In the genomic region with DNA sequence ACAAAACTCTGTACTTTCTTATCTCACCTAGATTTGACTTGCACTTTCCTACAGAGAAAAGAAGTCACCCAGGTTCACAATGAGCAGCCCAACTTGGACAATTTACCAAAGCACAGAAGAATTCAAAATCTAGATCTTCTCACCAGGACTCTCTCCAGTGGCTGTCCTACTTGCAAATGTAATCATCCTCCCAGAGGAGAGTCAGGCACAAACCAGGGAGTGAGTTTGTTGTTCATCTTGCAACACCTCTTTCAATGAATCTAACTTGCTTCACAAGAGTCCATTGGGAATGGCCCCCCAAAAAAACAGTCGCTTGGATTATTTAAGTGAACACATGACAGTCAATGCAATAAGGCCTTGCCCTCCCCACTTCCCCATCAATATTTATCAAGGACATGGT, we compare ENCODE assay signal across 1 cellular context.
TF ChIP-seq lines count a peak whose summit lies in the region.

No MANE protein-coding gene starts in this region.

TF ChIP-seq in SK-N-SH, 30 proteins besides CTCF, POLR2A, EP300 and RAD21 (continued from another document):
- TF ChIP-seq, protein P1, sequence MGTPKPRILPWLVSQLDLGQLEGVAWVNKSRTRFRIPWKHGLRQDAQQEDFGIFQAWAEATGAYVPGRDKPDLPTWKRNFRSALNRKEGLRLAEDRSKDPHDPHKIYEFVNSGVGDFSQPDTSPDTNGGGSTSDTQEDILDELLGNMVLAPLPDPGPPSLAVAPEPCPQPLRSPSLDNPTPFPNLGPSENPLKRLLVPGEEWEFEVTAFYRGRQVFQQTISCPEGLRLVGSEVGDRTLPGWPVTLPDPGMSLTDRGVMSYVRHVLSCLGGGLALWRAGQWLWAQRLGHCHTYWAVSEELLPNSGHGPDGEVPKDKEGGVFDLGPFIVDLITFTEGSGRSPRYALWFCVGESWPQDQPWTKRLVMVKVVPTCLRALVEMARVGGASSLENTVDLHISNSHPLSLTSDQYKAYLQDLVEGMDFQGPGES (IDR thresholded peaks at IDR 0.05; ENCODE audit: low read depth, low read length), result no peak
- no peak for TF ChIP-seq FOSL2 (IDR thresholded peaks at IDR 0.05; ENCODE audit: borderline replicate concordance, low read depth)
- no peak for TF ChIP-seq USF1 (IDR thresholded peaks at IDR 0.05; ENCODE audit: borderline replicate concordance, low read depth)
- no peak for TF ChIP-seq EZH2phosphoT487 (IDR thresholded peaks at IDR 0.05; ENCODE audit: borderline replicate concordance, low read depth)
